In the genomic region with DNA sequence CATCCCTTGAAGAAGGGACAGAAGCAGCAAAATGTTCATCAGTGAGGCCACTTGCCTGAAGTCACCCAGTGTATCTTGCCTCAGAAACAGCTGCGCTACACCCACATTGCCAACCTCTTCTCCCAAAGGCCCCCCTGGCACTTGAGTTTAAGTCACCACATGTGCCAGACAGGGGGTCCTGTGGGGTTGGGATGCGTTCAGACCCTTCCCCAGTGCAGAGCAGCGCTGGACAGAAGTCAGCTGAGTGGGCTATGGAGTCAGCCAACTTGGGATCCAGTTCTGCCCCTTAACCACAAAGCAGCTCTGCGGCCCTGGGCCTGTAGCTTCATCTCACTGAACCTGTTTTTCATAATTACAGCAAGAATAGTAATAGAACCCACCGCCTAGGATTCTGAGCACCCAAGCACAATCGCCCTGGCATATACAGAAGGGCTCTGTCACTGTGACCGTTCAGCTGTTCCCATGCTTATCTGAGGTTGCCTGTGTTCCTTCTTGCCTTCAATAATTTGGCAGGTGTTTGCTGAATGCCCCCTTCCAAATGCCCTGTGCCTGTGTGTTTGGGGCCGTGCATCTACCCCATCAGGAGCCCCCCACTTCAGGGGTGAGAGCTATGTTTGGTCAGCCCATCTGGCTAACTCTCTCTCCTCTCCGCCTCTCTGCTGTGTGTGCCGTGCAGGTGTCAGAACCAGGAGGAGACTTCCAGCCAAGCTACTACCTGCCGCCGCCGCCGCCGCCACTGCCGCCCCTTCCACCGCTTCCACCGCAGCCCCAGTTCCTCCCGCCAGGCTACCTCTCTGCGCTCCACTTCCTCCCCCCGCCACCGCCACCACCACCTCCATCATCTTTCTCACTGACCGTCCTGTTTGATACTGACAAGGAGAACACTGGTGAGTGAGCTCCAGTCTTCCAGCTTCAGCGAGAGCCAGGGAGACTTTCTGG, we compare ENCODE assay signal across 31 cellular contexts. TPM values are rescaled to one million over a fixed set of nuclear protein-coding genes. Genes with fewer than 3 reads are reported as not detected.
"Had no signal": no experiment of that assay in that cellular context is flagged by ENCODE, and none has a peak within 500 bp of the region (broad histone marks: within the 10 kb centered on the region; RNA-seq: fewer than 3 reads in every experiment).

No MANE protein-coding gene starts in this region.

- H2AFZ ChIP-seq: hepatocyte, neural progenitor cell had no signal

- H3K27me3 Mint-ChIP-seq: activated CD4-positive, alpha-beta T cell treated with anti-CD3 and anti-CD28 coated beads for 36 hours; activated naive CD8-positive, alpha-beta T cell treated with anti-CD3 and anti-CD28 coated beads, Interleukin-2, amount 50 U/mL, for 24 hours; naive B cell had no signal

- H3K4me1 ChIP-seq: esophagus muscularis mucosa, left ventricle myocardium inferior, sigmoid colon, upper lobe of right lung had no signal

- H3K4me1 Mint-ChIP-seq: activated B cell treated with CpG ODN at 0.5 μM for 24 hours; activated CD4-positive, alpha-beta T cell treated with anti-CD3 and anti-CD28 coated beads for 36 hours; activated naive CD4-positive, alpha-beta T cell treated with anti-CD3 and anti-CD28 coated beads, Interleukin-2, amount 10 ng/mL, durations not matched to agents 7 days and 5 days; activated naive CD8-positive, alpha-beta T cell treated with anti-CD3 and anti-CD28 coated beads, Interleukin-2, amount 50 U/mL, for 24 hours had no signal

- H3K9ac ChIP-seq: neural progenitor cell had no signal

- ATAC-seq: activated CD4-positive, alpha-beta T cell treated with anti-CD3 and anti-CD28 coated beads for 36 hours; activated naive CD8-positive, alpha-beta T cell treated with anti-CD3 and anti-CD28 coated beads, Interleukin-2, amount 50 U/mL, for 24 hours; upper lobe of right lung had no signal

- H3K27ac Mint-ChIP-seq: activated B cell treated with CpG ODN at 0.5 μM for 24 hours; activated CD4-positive, alpha-beta T cell treated with anti-CD3 and anti-CD28 coated beads for 36 hours; activated naive CD4-positive, alpha-beta T cell treated with anti-CD3 and anti-CD28 coated beads, Interleukin-2, amount 10 ng/mL, durations not matched to agents 7 days and 5 days; activated naive CD8-positive, alpha-beta T cell treated with anti-CD3 and anti-CD28 coated beads, Interleukin-2, amount 50 U/mL, for 24 hours; immature natural killer cell; neural progenitor cell; progenitor cell of endocrine pancreas; T-helper 1 cell treated with Interleukin-12 subunit alpha and Interleukin-12 subunit beta and Interleukin-4 antibody, amounts not matched to agents 30 μg/mL and 1 μg/mL, for 36 hours had no signal

- H3K36me3 ChIP-seq: esophagus muscularis mucosa, left ventricle myocardium inferior, neural progenitor cell, sigmoid colon, upper lobe of right lung had no signal

- H3K9me3 Mint-ChIP-seq: activated B cell treated with CpG ODN at 0.5 μM for 24 hours; activated naive CD4-positive, alpha-beta T cell treated with anti-CD3 and anti-CD28 coated beads, Interleukin-2, amount 10 ng/mL, durations not matched to agents 7 days and 5 days; activated naive CD8-positive, alpha-beta T cell treated with anti-CD3 and anti-CD28 coated beads, Interleukin-2, amount 50 U/mL, for 24 hours; immature natural killer cell; naive B cell; T-helper 1 cell treated with Interleukin-12 subunit alpha and Interleukin-12 subunit beta and Interleukin-4 antibody, amounts not matched to agents 30 μg/mL and 1 μg/mL, for 36 hours had no signal

- H3K36me3 Mint-ChIP-seq: activated naive CD4-positive, alpha-beta T cell treated with anti-CD3 and anti-CD28 coated beads, Interleukin-2, amount 10 ng/mL, durations not matched to agents 7 days and 5 days; immature natural killer cell; naive B cell; neural progenitor cell had no signal

- FAIRE-seq: frontal cortex had no signal

- H3K4me3 Mint-ChIP-seq: activated B cell treated with CpG ODN at 0.5 μM for 24 hours; activated CD4-positive, alpha-beta T cell treated with anti-CD3 and anti-CD28 coated beads for 36 hours; activated naive CD4-positive, alpha-beta T cell treated with anti-CD3 and anti-CD28 coated beads, Interleukin-2, amount 10 ng/mL, durations not matched to agents 7 days and 5 days; activated naive CD8-positive, alpha-beta T cell treated with anti-CD3 and anti-CD28 coated beads, Interleukin-2, amount 50 U/mL, for 24 hours; immature natural killer cell; naive B cell; neural progenitor cell; T-helper 1 cell treated with Interleukin-12 subunit alpha and Interleukin-12 subunit beta and Interleukin-4 antibody, amounts not matched to agents 30 μg/mL and 1 μg/mL, for 36 hours had no signal

- H3K4me3 ChIP-seq: esophagus muscularis mucosa, hepatocyte, left ventricle myocardium inferior, neural progenitor cell, sigmoid colon, smooth muscle cell, upper lobe of right lung had no signal

- H3K9me3 ChIP-seq: esophagus muscularis mucosa, left ventricle myocardium inferior, sigmoid colon, upper lobe of right lung had no signal

- H3K79me2 ChIP-seq: hepatocyte had no signal

- H3K27me3 ChIP-seq: esophagus muscularis mucosa, hepatocyte, neural progenitor cell, sigmoid colon, upper lobe of right lung had no signal

- DNase-seq: activated B cell treated with CpG ODN at 0.5 μM for 24 hours; activated CD4-positive, alpha-beta T cell treated with anti-CD3 and anti-CD28 coated beads for 36 hours; activated CD4-positive, alpha-beta T cell treated with anti-CD3 and anti-CD28 coated beads, Interleukin-2, amount 50 U/mL, for 4 hours; activated effector memory CD4-positive, alpha-beta T cell treated with anti-CD3 and anti-CD28 coated beads, Interleukin-2, amount 50 U/mL, for 16 hours; activated naive CD4-positive, alpha-beta T cell treated with anti-CD3 and anti-CD28 coated beads, Interleukin-2, amount 10 ng/mL, durations not matched to agents 7 days and 5 days; activated naive CD8-positive, alpha-beta T cell treated with anti-CD3 and anti-CD28 coated beads, Interleukin-2, amount 50 U/mL, for 24 hours; activated T-cell treated with anti-CD3 and anti-CD28 coated beads for 4 hours; effector memory CD4-positive, alpha-beta T cell; glutamatergic neuron; immature natural killer cell; kidney glomerular epithelial cell; left ventricle myocardium inferior; naive B cell; retina; sigmoid colon; stimulated activated CD4-positive, alpha-beta T cell treated with anti-CD3 and anti-CD28 coated beads, Interleukin-15, amount 100 ng/mL, for 24 hours; stimulated activated CD8-positive, alpha-beta memory T cell treated with anti-CD3 and anti-CD28 coated beads, Interleukin-4, amount 100 ng/mL, for 48 hours; stimulated activated naive CD4-positive, alpha-beta T cell; T1000 had no signal

- H3K4me2 ChIP-seq: hepatocyte, neural progenitor cell, smooth muscle cell had no signal

- H3K27ac ChIP-seq: esophagus muscularis mucosa, hepatocyte, left ventricle myocardium inferior, neural progenitor cell, sigmoid colon, upper lobe of right lung had no signal

RNA-seq across cellular contexts. Expression of gene DMRTB1, which starts 5.0 kb away (rescaled TPM):
- total RNA-seq: activated B cell treated with CpG ODN at 0.5 μM for 24 hours, cardiac septum, dermis microvascular lymphatic vessel endothelial cell, esophagus muscularis mucosa, frontal cortex, hepatocyte, left ventricle myocardium inferior, mononuclear cell, osteocyte, progenitor cell of endocrine pancreas, sigmoid colon, smooth muscle cell, upper lobe of right lung had no signal
- polyA plus RNA-seq: hepatocyte, immature natural killer cell, sigmoid colon, smooth muscle cell had no signal
